Comparison of ENCODE assay signal across 12 cellular contexts in genomic region chr12:104493504-104493903, GRCh38. TPM values are rescaled to one million over a fixed set of nuclear protein-coding genes. Genes with fewer than 3 reads are reported as not detected.
DNase-seq lines count a peak whose midpoint lies in the region; ATAC-seq and TF ChIP-seq lines count a peak whose summit lies in the region.
"Had no signal": no experiment of that assay in that cellular context is flagged by ENCODE, and none has a peak within 500 bp of the region (broad histone marks: within the 10 kb centered on the region; RNA-seq: fewer than 3 reads in every experiment).

No MANE protein-coding gene starts in this region.

- POLR2A ChIA-PET in activated CD8-positive, alpha-beta T cell treated with anti-CD3 and anti-CD28 coated beads, Interleukin-2, amount 10 ng/mL, durations not matched to agents 7 days and 5 days (lab: Charles Lee), result interaction anchor here (0.6 to 1.6 kb wide), 6 partner anchors 8 to 381 kb away, joined by 3 to 10 read pairs (median 4); partner anchors contain the start of gene CHST11

- H3K27me3 Mint-ChIP-seq in stimulated activated naive CD8-positive, alpha-beta T cell treated with anti-CD3 and anti-CD28 coated beads, Interleukin-15, Interleukin-2, amounts not matched to agents 100 ng/mL and 50 ng/mL, for 24 hours, result no peaks in the 10 kb centered on the region
- H3K27me3 Mint-ChIP-seq in stimulated activated naive CD8-positive, alpha-beta T cell treated with anti-CD3 and anti-CD28 coated beads, Interleukin-15, amount 100 ng/mL, for 72 hours, result no peaks in the 10 kb centered on the region
- H3K27me3 Mint-ChIP-seq in activated CD8-positive, alpha-beta T cell treated with anti-CD3 and anti-CD28 coated beads, Interleukin-2, amount 10 ng/mL, durations not matched to agents 7 days and 5 days (ENCODE audit: low read depth), result no peaks in the 10 kb centered on the region
- H3K27me3 Mint-ChIP-seq in mesothelial cell of epicardium (ENCODE audit: low read depth) (no peaks in the 10 kb centered on the region), chondrocyte (ENCODE audit: low read depth) (no peaks in the 10 kb centered on the region)

- H3K9me3 Mint-ChIP-seq in stimulated activated naive CD8-positive, alpha-beta T cell treated with anti-CD3 and anti-CD28 coated beads, Interleukin-15, Interleukin-2, amounts not matched to agents 100 ng/mL and 50 ng/mL, for 24 hours, result no peaks in the 10 kb centered on the region
- no peaks in the 10 kb centered on the region for H3K9me3 Mint-ChIP-seq in stimulated activated naive CD8-positive, alpha-beta T cell treated with anti-CD3 and anti-CD28 coated beads, Interleukin-15, amount 100 ng/mL, for 72 hours
- H3K9me3 Mint-ChIP-seq in activated CD8-positive, alpha-beta T cell treated with anti-CD3 and anti-CD28 coated beads, Interleukin-2, amount 10 ng/mL, durations not matched to agents 7 days and 5 days (ENCODE audit: insufficient read depth), result no peaks in the 10 kb centered on the region
- H3K9me3 Mint-ChIP-seq in mesothelial cell of epicardium, result no peaks in the 10 kb centered on the region
- H3K9me3 Mint-ChIP-seq in chondrocyte (ENCODE audit: low read depth), result no peaks in the 10 kb centered on the region

- DNase-seq in stimulated activated naive CD8-positive, alpha-beta T cell treated with anti-CD3 and anti-CD28 coated beads, Interleukin-15, amount 100 ng/mL, for 72 hours, result no peak
- DNase-seq in activated CD8-positive, alpha-beta T cell treated with anti-CD3 and anti-CD28 coated beads, Interleukin-2, amount 10 ng/mL, durations not matched to agents 7 days and 5 days, result no peak
- DNase-seq in mesothelial cell of epicardium (ENCODE audit: low spot score in 2 of 2, unreplicated experiment in 2 of 2), result no peak
- DNase-seq in NCI-H187 (lab: John Stamatoyannopoulos, UW), result no peak
- DNase-seq in chondrocyte (ENCODE audit: low spot score), result no peak
- DNase-seq: activated naive CD4-positive, alpha-beta T cell treated with anti-CD3 and anti-CD28 coated beads, Interleukin-2, amount 50 U/mL, for 16 hours; NCI-H2029 treated with DMSO at 0.1 percent for 48 hours; NCI-H748 treated with DMSO at 0.1 percent for 48 hours; T-helper 9 cell had no signal

- CTCF ChIA-PET in activated CD8-positive, alpha-beta T cell treated with anti-CD3 and anti-CD28 coated beads, Interleukin-2, amount 10 ng/mL, durations not matched to agents 7 days and 5 days (lab: Charles Lee), result interaction anchor here (0.9 to 3.8 kb wide), 5 partner anchors 10 to 76 kb away, joined by 3 to 29 read pairs (median 3); partner anchors contain the start of gene CHST11

- peaks cover 16% of the 10 kb centered on the region for H3K36me3 Mint-ChIP-seq in stimulated activated naive CD8-positive, alpha-beta T cell treated with anti-CD3 and anti-CD28 coated beads, Interleukin-15, Interleukin-2, amounts not matched to agents 100 ng/mL and 50 ng/mL, for 24 hours (ENCODE audit: low read depth)
- H3K36me3 Mint-ChIP-seq in activated CD8-positive, alpha-beta T cell treated with anti-CD3 and anti-CD28 coated beads, Interleukin-2, amount 10 ng/mL, durations not matched to agents 7 days and 5 days (ENCODE audit: low read depth), result peaks cover 66% of the 10 kb centered on the region
- H3K36me3 Mint-ChIP-seq in mesothelial cell of epicardium, result no peaks in the 10 kb centered on the region
- H3K36me3 Mint-ChIP-seq in chondrocyte (ENCODE audit: low read depth), result no peaks in the 10 kb centered on the region

- no peak overlapping the region for H3K4me3 Mint-ChIP-seq in stimulated activated naive CD8-positive, alpha-beta T cell treated with anti-CD3 and anti-CD28 coated beads, Interleukin-15, Interleukin-2, amounts not matched to agents 100 ng/mL and 50 ng/mL, for 24 hours
- H3K4me3 Mint-ChIP-seq in stimulated activated naive CD8-positive, alpha-beta T cell treated with anti-CD3 and anti-CD28 coated beads, Interleukin-15, amount 100 ng/mL, for 72 hours, result no peak overlapping the region
- H3K4me3 Mint-ChIP-seq in activated CD8-positive, alpha-beta T cell treated with anti-CD3 and anti-CD28 coated beads, Interleukin-2, amount 10 ng/mL, durations not matched to agents 7 days and 5 days, result no peak overlapping the region
- no peak overlapping the region for H3K4me3 Mint-ChIP-seq in mesothelial cell of epicardium
- no peak overlapping the region for H3K4me3 Mint-ChIP-seq in chondrocyte (ENCODE audit: unreplicated experiment)

- ATAC-seq in stimulated activated naive CD8-positive, alpha-beta T cell treated with anti-CD3 and anti-CD28 coated beads, Interleukin-15, amount 100 ng/mL, for 72 hours, result no peak
- no peak for ATAC-seq in activated CD8-positive, alpha-beta T cell treated with anti-CD3 and anti-CD28 coated beads, Interleukin-2, amount 10 ng/mL, durations not matched to agents 7 days and 5 days
- ATAC-seq in HG02642 (IDR thresholded peaks at IDR 0.05; ENCODE audit: poor library complexity, unreplicated experiment), result no peak
- no peak for ATAC-seq in GM19035 (IDR thresholded peaks at IDR 0.05; ENCODE audit: unreplicated experiment)

- peaks cover 92% of the 10 kb centered on the region for H3K4me1 Mint-ChIP-seq in stimulated activated naive CD8-positive, alpha-beta T cell treated with anti-CD3 and anti-CD28 coated beads, Interleukin-15, Interleukin-2, amounts not matched to agents 100 ng/mL and 50 ng/mL, for 24 hours (ENCODE audit: low read depth)
- peaks cover 78% of the 10 kb centered on the region for H3K4me1 Mint-ChIP-seq in stimulated activated naive CD8-positive, alpha-beta T cell treated with anti-CD3 and anti-CD28 coated beads, Interleukin-15, amount 100 ng/mL, for 72 hours
- peaks cover 87% of the 10 kb centered on the region for H3K4me1 Mint-ChIP-seq in activated CD8-positive, alpha-beta T cell treated with anti-CD3 and anti-CD28 coated beads, Interleukin-2, amount 10 ng/mL, durations not matched to agents 7 days and 5 days (ENCODE audit: low read depth)
- H3K4me1 Mint-ChIP-seq in mesothelial cell of epicardium (peaks cover 20% of the 10 kb centered on the region), chondrocyte (ENCODE audit: low read depth) (peaks cover 26% of the 10 kb centered on the region)

- no peak for TF ChIP-seq CTCF in mesothelial cell of epicardium (IDR thresholded peaks at IDR 0.05; ENCODE audit: unreplicated experiment)
- TF ChIP-seq CTCF in chondrocyte (IDR thresholded peaks at IDR 0.05), result no peak

- peak overlapping the region; percentile 77 for H3K27ac Mint-ChIP-seq in stimulated activated naive CD8-positive, alpha-beta T cell treated with anti-CD3 and anti-CD28 coated beads, Interleukin-15, Interleukin-2, amounts not matched to agents 100 ng/mL and 50 ng/mL, for 24 hours
- peak overlapping the region in 1 of 2 donors; percentile 44 for H3K27ac Mint-ChIP-seq in stimulated activated naive CD8-positive, alpha-beta T cell treated with anti-CD3 and anti-CD28 coated beads, Interleukin-15, amount 100 ng/mL, for 72 hours
- peak overlapping the region; percentile 80 for H3K27ac Mint-ChIP-seq in activated CD8-positive, alpha-beta T cell treated with anti-CD3 and anti-CD28 coated beads, Interleukin-2, amount 10 ng/mL, durations not matched to agents 7 days and 5 days
- H3K27ac Mint-ChIP-seq in mesothelial cell of epicardium (peak overlapping the region; percentile 34), chondrocyte (ENCODE audit: unreplicated experiment) (no peak overlapping the region)

RNA-seq across cellular contexts. Expression of gene CHST11, which starts 36.8 kb away (rescaled TPM):
- 10 to 100 TPM; 82.1 to 85.2 TPM for total RNA-seq in activated CD8-positive, alpha-beta T cell treated with anti-CD3 and anti-CD28 coated beads, Interleukin-2, amount 10 ng/mL, durations not matched to agents 7 days and 5 days
- total RNA-seq in mesothelial cell of epicardium (9.0 to 15.0 TPM (median 12.1 TPM) in 3 replicates), chondrocyte (5.3 to 9.1 TPM (median 6.2 TPM) in 3 replicates)
